Comparison of ENCODE assay signal across 9 cellular contexts in the genomic region with DNA sequence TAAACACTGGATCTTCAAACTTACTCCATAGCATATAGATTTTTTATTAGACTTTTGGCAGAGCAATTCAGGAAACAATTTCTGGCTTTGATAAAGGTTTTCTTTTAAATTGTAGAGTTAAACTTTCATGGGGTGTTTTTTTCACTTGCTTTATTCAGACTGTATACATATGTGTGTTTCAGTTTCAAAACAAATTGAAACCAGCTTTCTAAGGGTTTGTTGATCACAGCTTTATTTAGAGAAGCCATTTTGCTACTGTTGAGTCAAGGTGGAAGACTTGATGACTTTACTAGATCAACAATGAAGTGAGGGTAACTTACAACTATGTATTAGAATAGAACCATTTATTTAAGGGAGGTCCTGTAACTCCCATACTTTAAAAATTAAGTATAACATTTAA. TPM values are rescaled to one million over a fixed set of nuclear protein-coding genes. Genes with fewer than 3 reads are reported as not detected.
DNase-seq lines count a peak whose midpoint lies in the region; ATAC-seq and TF ChIP-seq lines count a peak whose summit lies in the region.
"Had no signal": no experiment of that assay in that cellular context is flagged by ENCODE, and none has a peak within 500 bp of the region (broad histone marks: within the 10 kb centered on the region; RNA-seq: fewer than 3 reads in every experiment).

No MANE protein-coding gene starts in this region.

- H3K9me3 ChIP-seq in HUES64 (ENCODE audit: insufficient read depth, low read depth, low read length), result no peaks in the 10 kb centered on the region
- H3K9me3 ChIP-seq: heart right ventricle had no signal

- no peak for TF ChIP-seq CTCF in mesothelial cell of epicardium (IDR thresholded peaks at IDR 0.05; ENCODE audit: unreplicated experiment)
- no peak for TF ChIP-seq CTCF in coronary artery (IDR thresholded peaks at IDR 0.05)

- H3K27me3 ChIP-seq in HUES64 (ENCODE audit: insufficient read depth, low read length), result no peaks in the 10 kb centered on the region
- H3K27me3 ChIP-seq: heart right ventricle had no signal

- DNase-seq in mesothelial cell of epicardium (ENCODE audit: low spot score in 2 of 2, unreplicated experiment in 2 of 2) (no peak), HuH-7.5 (ENCODE audit: low spot score) (no peak), ureter (ENCODE audit: low spot score) (no peak), NCI-H2171 treated with DMSO at 0.1 percent for 48 hours (lab: John Stamatoyannopoulos, UW) (no peak), coronary artery (ENCODE audit: low spot score) (no peak)
- DNase-seq: heart right ventricle had no signal

- H3K27ac ChIP-seq in HUES64 (ENCODE audit: low read depth, low read length) (no peak overlapping the region), coronary artery (no peak overlapping the region)

- H3K36me3 ChIP-seq in HUES64 (ENCODE audit: insufficient read depth, low read length), result peaks cover 47% of the 10 kb centered on the region

- no peaks in the 10 kb centered on the region for H3K27me3 Mint-ChIP-seq in mesothelial cell of epicardium (ENCODE audit: low read depth)

- H3K4me1 Mint-ChIP-seq in mesothelial cell of epicardium, result peaks cover 56% of the 10 kb centered on the region

- peak overlapping the region; percentile 8 for H3K27ac Mint-ChIP-seq in mesothelial cell of epicardium

- H3K4me3 Mint-ChIP-seq in mesothelial cell of epicardium, result peak overlapping the region; percentile 94

- H3K9me3 Mint-ChIP-seq in mesothelial cell of epicardium, result no peaks in the 10 kb centered on the region

- peaks cover 48% of the 10 kb centered on the region for H3K4me1 ChIP-seq in HUES64 (ENCODE audit: insufficient read depth, low read length)

- H3K36me3 Mint-ChIP-seq in mesothelial cell of epicardium, result peaks cover 10% of the 10 kb centered on the region

- H3K4me3 ChIP-seq in HUES64 (ENCODE audit: low read length) (peak overlapping the region; percentile 60), coronary artery (no peak overlapping the region)

- peak; percentile 63 for ATAC-seq in GM18519 (IDR thresholded peaks at IDR 0.05; ENCODE audit: low FRiP score, unreplicated experiment)
- ATAC-seq in GM21786 (IDR thresholded peaks at IDR 0.05; ENCODE audit: unreplicated experiment), result peak; percentile 62

- H3K9ac ChIP-seq in HUES64 (ENCODE audit: low read depth, low read length), result no peak overlapping the region

RNA-seq across cellular contexts. Expression of gene UBE2E1, which starts 6.2 kb away (rescaled TPM):
- 148 TPM for polyA plus RNA-seq in HUES64 (2013, experiment 1 of 2)
- polyA plus RNA-seq in HUES64 (2013, experiment 2 of 2), result 159 TPM
- total RNA-seq in mesothelial cell of epicardium (89.9 to 93.3 TPM (median 90.4 TPM) in 3 replicates), ureter (107 TPM)
